In genomic region chr1:212712451-212713303, GRCh38 we compare ENCODE assay signal across 13 cellular contexts. TPM values are rescaled to one million over a fixed set of nuclear protein-coding genes. Genes with fewer than 3 reads are reported as not detected.
DNase-seq lines count a peak whose midpoint lies in the region; ATAC-seq and TF ChIP-seq lines count a peak whose summit lies in the region.
"Had no signal": no experiment of that assay in that cellular context is flagged by ENCODE, and none has a peak within 500 bp of the region (broad histone marks: within the 10 kb centered on the region; RNA-seq: fewer than 3 reads in every experiment).

No MANE protein-coding gene starts in this region.

- CTCF ChIA-PET in activated naive CD4-positive, alpha-beta T cell treated with anti-CD3 and anti-CD28 coated beads, Interleukin-2, amount 10 ng/mL, durations not matched to agents 7 days and 5 days (lab: Charles Lee): interaction anchor here (1.3 kb wide), 1 partner anchor 236 kb away, joined by 3 read pairs; no protein-coding TSS in a partner anchor

- H3K9me3 ChIP-seq in MM.1S (replicated peaks; ENCODE audit: insufficient read depth, low read length): no peaks in the 10 kb centered on the region
- H3K9me3 ChIP-seq in endodermal cell (ENCODE audit: control insufficient read depth, low read length): no peaks in the 10 kb centered on the region
- H3K9me3 ChIP-seq: esophagus squamous epithelium, upper lobe of left lung had no signal

- H3K79me2 ChIP-seq in MM.1S (ENCODE audit: low read length): no peaks in the 10 kb centered on the region

- no peak overlapping the region for H2AFZ ChIP-seq in MM.1S (ENCODE audit: low read length)

- ATAC-seq in activated naive CD4-positive, alpha-beta T cell treated with anti-CD3 and anti-CD28 coated beads, Interleukin-2, amount 50 U/mL, for 72 hours: peak; percentile 78 to 93
- ATAC-seq in stimulated activated naive B cell treated with anti-CD40 and anti-IgM and Interleukin-4, amounts not matched to agents 10 μg/mL and 1 μg/mL and 100 μg/mL, for 72 hours (replicated peaks): peak; percentile 91 to 97
- ATAC-seq: Panc1, WTC11 had no signal

- no peak for TF ChIP-seq CTCF in MM.1S (IDR thresholded peaks at IDR 0.05; ENCODE audit: low read length)
- TF ChIP-seq CTCF in endodermal cell (conservative IDR thresholded peaks at IDR 0.05): no peak

- H3K4me1 ChIP-seq in MM.1S (ENCODE audit: low read length): no peaks in the 10 kb centered on the region
- no peaks in the 10 kb centered on the region for H3K4me1 ChIP-seq in endodermal cell (ENCODE audit: control insufficient read depth, insufficient read depth, low read length)
- H3K4me1 ChIP-seq: esophagus squamous epithelium, upper lobe of left lung had no signal

- H3K27me3 ChIP-seq in MM.1S (replicated peaks; ENCODE audit: insufficient read depth, low read length) (no peaks in the 10 kb centered on the region), endodermal cell (ENCODE audit: control insufficient read depth, insufficient read depth, low read length, poor library complexity, severe bottlenecking) (no peaks in the 10 kb centered on the region), H7 (ENCODE audit: control insufficient read depth, insufficient read depth, low read length) (no peaks in the 10 kb centered on the region)
- H3K27me3 ChIP-seq: esophagus squamous epithelium, upper lobe of left lung had no signal

- intact Hi-C loops in dendritic cell treated with granulocyte-macrophage colony-stimulating factor and Interleukin-4, amounts not matched to agents 40 ng/mL and 50 ng/mL, for 4 days (cut with micrococcal nuclease): no loop called here

- H3K4me3 ChIP-seq in MM.1S (ENCODE audit: low read length): no peak overlapping the region
- H3K4me3 ChIP-seq in endodermal cell (ENCODE audit: low read length): no peak overlapping the region
- no peak overlapping the region for H3K4me3 ChIP-seq in H7 (ENCODE audit: insufficient read depth, low read depth, low read length)
- H3K4me3 ChIP-seq: esophagus squamous epithelium, upper lobe of left lung had no signal

- H3K36me3 ChIP-seq in MM.1S (replicated peaks; ENCODE audit: insufficient read depth, low read length) (no peaks in the 10 kb centered on the region), endodermal cell (ENCODE audit: control insufficient read depth, insufficient read depth, low read length) (no peaks in the 10 kb centered on the region), H7 (replicated peaks; ENCODE audit: control insufficient read depth, insufficient read depth, low read length) (no peaks in the 10 kb centered on the region)
- H3K36me3 ChIP-seq: esophagus squamous epithelium, upper lobe of left lung had no signal

- no peaks in the 10 kb centered on the region for H3F3A ChIP-seq in MM.1S (ENCODE audit: insufficient read depth, low read length)

- H3K27ac ChIP-seq in MM.1S (ENCODE audit: low read length): no peak overlapping the region
- no peak overlapping the region for H3K27ac ChIP-seq in endodermal cell (ENCODE audit: low read depth, low read length)
- H3K27ac ChIP-seq: C4-2B, esophagus squamous epithelium, upper lobe of left lung had no signal

- WGBS in endodermal cell (ENCODE audit: insufficient coverage in 1 of 2, insufficient read length in 1 of 2), 2 experiments: 92 to 97% methylated on average over 4 of the region's 4 CpGs

- peak overlapping the region in 1 of 2 donors; percentile 76 for H3K27ac Mint-ChIP-seq in activated naive CD4-positive, alpha-beta T cell treated with anti-CD3 and anti-CD28 coated beads, Interleukin-2, amount 50 U/mL, for 72 hours
- no peak overlapping the region for H3K27ac Mint-ChIP-seq in activated naive CD4-positive, alpha-beta T cell treated with anti-CD3 and anti-CD28 coated beads, Interleukin-2, amount 10 ng/mL, durations not matched to agents 7 days and 5 days
- peak overlapping the region; percentile 43 for H3K27ac Mint-ChIP-seq in dendritic cell treated with granulocyte-macrophage colony-stimulating factor and Interleukin-4, amounts not matched to agents 40 ng/mL and 50 ng/mL, for 4 days
- H3K27ac Mint-ChIP-seq in stimulated activated naive B cell treated with anti-CD40 and anti-IgM and Interleukin-4, amounts not matched to agents 10 μg/mL and 1 μg/mL and 100 μg/mL, for 72 hours: peak overlapping the region; percentile 96
- no peak overlapping the region for H3K27ac Mint-ChIP-seq in endodermal cell
- H3K27ac Mint-ChIP-seq: WTC11 had no signal

- H3K4me3 Mint-ChIP-seq in activated naive CD4-positive, alpha-beta T cell treated with anti-CD3 and anti-CD28 coated beads, Interleukin-2, amount 10 ng/mL, durations not matched to agents 7 days and 5 days: no peak overlapping the region
- H3K4me3 Mint-ChIP-seq in dendritic cell treated with granulocyte-macrophage colony-stimulating factor and Interleukin-4, amounts not matched to agents 40 ng/mL and 50 ng/mL, for 4 days: no peak overlapping the region
- peak overlapping the region; percentile 58 for H3K4me3 Mint-ChIP-seq in stimulated activated naive B cell treated with anti-CD40 and anti-IgM and Interleukin-4, amounts not matched to agents 10 μg/mL and 1 μg/mL and 100 μg/mL, for 72 hours
- H3K4me3 Mint-ChIP-seq in endodermal cell: no peak overlapping the region
- H3K4me3 Mint-ChIP-seq: WTC11 had no signal

- no peak overlapping the region for H3K4me2 ChIP-seq in MM.1S (ENCODE audit: low read depth, low read length)

- no peaks in the 10 kb centered on the region for H3K9me2 ChIP-seq in MM.1S (replicated peaks; ENCODE audit: insufficient read depth, low read length)

- H3K9ac ChIP-seq in MM.1S (ENCODE audit: low read length): no peak overlapping the region
- H3K9ac ChIP-seq in endodermal cell (ENCODE audit: extremely low read depth, low read length, poor library complexity, severe bottlenecking): no peak overlapping the region

- no peak for DNase-seq in activated naive CD4-positive, alpha-beta T cell treated with anti-CD3 and anti-CD28 coated beads, Interleukin-2, amount 50 U/mL, for 72 hours (ENCODE audit: low spot score in 2 of 2)
- no peak for DNase-seq in activated naive CD4-positive, alpha-beta T cell treated with anti-CD3 and anti-CD28 coated beads, Interleukin-2, amount 10 ng/mL, durations not matched to agents 7 days and 5 days
- peak; percentile 48 for DNase-seq in MM.1S
- peak; percentile 66 for DNase-seq in stimulated activated naive B cell treated with anti-CD40 and anti-IgM and Interleukin-4, amounts not matched to agents 10 μg/mL and 1 μg/mL and 100 μg/mL, for 72 hours
- DNase-seq in endodermal cell: no peak
- no peak for DNase-seq in central memory CD4-positive, alpha-beta T cell
- no peak for DNase-seq in H7
- DNase-seq: esophagus squamous epithelium, upper lobe of left lung had no signal

- peaks cover 8% of the 10 kb centered on the region for H3K27me3 Mint-ChIP-seq in activated naive CD4-positive, alpha-beta T cell treated with anti-CD3 and anti-CD28 coated beads, Interleukin-2, amount 10 ng/mL, durations not matched to agents 7 days and 5 days
- peaks cover 17% of the 10 kb centered on the region for H3K27me3 Mint-ChIP-seq in dendritic cell treated with granulocyte-macrophage colony-stimulating factor and Interleukin-4, amounts not matched to agents 40 ng/mL and 50 ng/mL, for 4 days
- peaks cover 7 to 12% of the 10 kb centered on the region in 2 donors for H3K27me3 Mint-ChIP-seq in stimulated activated naive B cell treated with anti-CD40 and anti-IgM and Interleukin-4, amounts not matched to agents 10 μg/mL and 1 μg/mL and 100 μg/mL, for 72 hours
- peaks cover 11% of the 10 kb centered on the region for H3K27me3 Mint-ChIP-seq in endodermal cell (ENCODE audit: insufficient read depth)

- H3K4me1 Mint-ChIP-seq in activated naive CD4-positive, alpha-beta T cell treated with anti-CD3 and anti-CD28 coated beads, Interleukin-2, amount 10 ng/mL, durations not matched to agents 7 days and 5 days: peaks cover 4% of the 10 kb centered on the region
- H3K4me1 Mint-ChIP-seq in dendritic cell treated with granulocyte-macrophage colony-stimulating factor and Interleukin-4, amounts not matched to agents 40 ng/mL and 50 ng/mL, for 4 days (ENCODE audit: low read depth): peaks cover 45% of the 10 kb centered on the region
- peaks cover 30 to 48% of the 10 kb centered on the region in 2 donors for H3K4me1 Mint-ChIP-seq in stimulated activated naive B cell treated with anti-CD40 and anti-IgM and Interleukin-4, amounts not matched to agents 10 μg/mL and 1 μg/mL and 100 μg/mL, for 72 hours
- no peaks in the 10 kb centered on the region for H3K4me1 Mint-ChIP-seq in endodermal cell

- H4K20me1 ChIP-seq in MM.1S (ENCODE audit: insufficient read depth, low read length): no peaks in the 10 kb centered on the region

- no peaks in the 10 kb centered on the region for H3K36me3 Mint-ChIP-seq in activated naive CD4-positive, alpha-beta T cell treated with anti-CD3 and anti-CD28 coated beads, Interleukin-2, amount 50 U/mL, for 72 hours
- H3K36me3 Mint-ChIP-seq in activated naive CD4-positive, alpha-beta T cell treated with anti-CD3 and anti-CD28 coated beads, Interleukin-2, amount 10 ng/mL, durations not matched to agents 7 days and 5 days: no peaks in the 10 kb centered on the region
- H3K36me3 Mint-ChIP-seq in dendritic cell treated with granulocyte-macrophage colony-stimulating factor and Interleukin-4, amounts not matched to agents 40 ng/mL and 50 ng/mL, for 4 days (ENCODE audit: low read depth): no peaks in the 10 kb centered on the region
- no peaks in the 10 kb centered on the region for H3K36me3 Mint-ChIP-seq in stimulated activated naive B cell treated with anti-CD40 and anti-IgM and Interleukin-4, amounts not matched to agents 10 μg/mL and 1 μg/mL and 100 μg/mL, for 72 hours
- H3K36me3 Mint-ChIP-seq in endodermal cell (ENCODE audit: low read depth): no peaks in the 10 kb centered on the region
- H3K36me3 Mint-ChIP-seq: WTC11 had no signal

- no peaks in the 10 kb centered on the region for H3K9me3 Mint-ChIP-seq in activated naive CD4-positive, alpha-beta T cell treated with anti-CD3 and anti-CD28 coated beads, Interleukin-2, amount 50 U/mL, for 72 hours
- no peaks in the 10 kb centered on the region for H3K9me3 Mint-ChIP-seq in activated naive CD4-positive, alpha-beta T cell treated with anti-CD3 and anti-CD28 coated beads, Interleukin-2, amount 10 ng/mL, durations not matched to agents 7 days and 5 days
- H3K9me3 Mint-ChIP-seq in dendritic cell treated with granulocyte-macrophage colony-stimulating factor and Interleukin-4, amounts not matched to agents 40 ng/mL and 50 ng/mL, for 4 days: no peaks in the 10 kb centered on the region
- no peaks in the 10 kb centered on the region for H3K9me3 Mint-ChIP-seq in stimulated activated naive B cell treated with anti-CD40 and anti-IgM and Interleukin-4, amounts not matched to agents 10 μg/mL and 1 μg/mL and 100 μg/mL, for 72 hours
- H3K9me3 Mint-ChIP-seq in endodermal cell: peaks cover 3% of the 10 kb centered on the region

RNA-seq across cellular contexts. Expression of gene BATF3, which starts 13.0 kb away (rescaled TPM):
- 10 to 100 TPM; 14.0 to 31.4 TPM for total RNA-seq in activated naive CD4-positive, alpha-beta T cell treated with anti-CD3 and anti-CD28 coated beads, Interleukin-2, amount 50 U/mL, for 72 hours
- 1 to 10 TPM; 1.5 to 4.0 TPM for total RNA-seq in endodermal cell
- 1.1 TPM for polyA plus RNA-seq in endodermal cell (2013, experiment 1 of 2)
- 0.70 TPM for polyA plus RNA-seq in endodermal cell (2013, experiment 2 of 2)
- 2.5 and 5.8 TPM in 2 replicates for total RNA-seq in H7 (2014; rRNA removed; shearing (Covaris generic))

Comparison
In these comparisons a context has a peak if more than half of its experiments do, and no peak if none do; other contexts are left out.
1. DNase-seq: peak in MM.1S (single experiment) and stimulated activated naive B cell treated with anti-CD40 and anti-IgM and Interleukin-4, amounts not matched to agents 10 μg/mL and 1 μg/mL and 100 μg/mL, for 72 hours (single experiment); none in activated naive CD4-positive, alpha-beta T cell treated with anti-CD3 and anti-CD28 coated beads, Interleukin-2, amount 50 U/mL, for 72 hours (0 of 2), activated naive CD4-positive, alpha-beta T cell treated with anti-CD3 and anti-CD28 coated beads, Interleukin-2, amount 10 ng/mL, durations not matched to agents 7 days and 5 days (single experiment), endodermal cell (single experiment), central memory CD4-positive, alpha-beta T cell (single experiment) and H7 (single experiment).
2. H3K27ac Mint-ChIP-seq: peak in dendritic cell treated with granulocyte-macrophage colony-stimulating factor and Interleukin-4, amounts not matched to agents 40 ng/mL and 50 ng/mL, for 4 days (single experiment) and stimulated activated naive B cell treated with anti-CD40 and anti-IgM and Interleukin-4, amounts not matched to agents 10 μg/mL and 1 μg/mL and 100 μg/mL, for 72 hours (single experiment); none in activated naive CD4-positive, alpha-beta T cell treated with anti-CD3 and anti-CD28 coated beads, Interleukin-2, amount 10 ng/mL, durations not matched to agents 7 days and 5 days (single experiment) and endodermal cell (single experiment).
3. H3K4me3 Mint-ChIP-seq: peak in stimulated activated naive B cell treated with anti-CD40 and anti-IgM and Interleukin-4, amounts not matched to agents 10 μg/mL and 1 μg/mL and 100 μg/mL, for 72 hours (2 of 2); none in activated naive CD4-positive, alpha-beta T cell treated with anti-CD3 and anti-CD28 coated beads, Interleukin-2, amount 10 ng/mL, durations not matched to agents 7 days and 5 days (single experiment), dendritic cell treated with granulocyte-macrophage colony-stimulating factor and Interleukin-4, amounts not matched to agents 40 ng/mL and 50 ng/mL, for 4 days (single experiment) and endodermal cell (single experiment).